15 cellular contexts compared by ENCODE assay signal in genomic region chr22:49517721-49518120, GRCh38.
"Had no signal": no experiment of that assay in that cellular context is flagged by ENCODE, and none has a peak within 500 bp of the region (broad histone marks: within the 10 kb centered on the region; RNA-seq: fewer than 3 reads in every experiment).

No MANE protein-coding gene starts in this region.

- H3K4me3 ChIP-seq: esophagus muscularis mucosa, gastroesophageal sphincter, right atrium auricular region, stomach, thoracic aorta, transverse colon had no signal

- H3K4me1 ChIP-seq: esophagus muscularis mucosa, gastroesophageal sphincter, stomach, transverse colon had no signal

- H3K27me3 ChIP-seq: right atrium auricular region had no signal

- H3K9me3 ChIP-seq: transverse colon had no signal

- ATAC-seq: effector memory CD8-positive, alpha-beta T cell; gastroesophageal sphincter; natural killer cell had no signal

- DNase-seq: cerebellar nuclear complex; effector memory CD8-positive, alpha-beta T cell; glutamatergic neuron; natural killer cell; posterior cingulate gyrus; small intestine; stimulated activated CD4-positive, alpha-beta T cell treated with anti-CD3 and anti-CD28 coated beads, Interleukin-12 subunit alpha, Interleukin-12 subunit beta, amount 100 ng/mL, for 4 hours; stomach; substantia nigra; transverse colon had no signal

- H3K27ac ChIP-seq: epithelial cell of prostate, esophagus muscularis mucosa, gastroesophageal sphincter, right atrium auricular region, stomach, thoracic aorta, transverse colon had no signal

- H3K36me3 ChIP-seq: esophagus muscularis mucosa, gastroesophageal sphincter, right atrium auricular region, stomach, thoracic aorta, transverse colon had no signal
